1 cellular context compared by ENCODE assay signal in the genomic region with DNA sequence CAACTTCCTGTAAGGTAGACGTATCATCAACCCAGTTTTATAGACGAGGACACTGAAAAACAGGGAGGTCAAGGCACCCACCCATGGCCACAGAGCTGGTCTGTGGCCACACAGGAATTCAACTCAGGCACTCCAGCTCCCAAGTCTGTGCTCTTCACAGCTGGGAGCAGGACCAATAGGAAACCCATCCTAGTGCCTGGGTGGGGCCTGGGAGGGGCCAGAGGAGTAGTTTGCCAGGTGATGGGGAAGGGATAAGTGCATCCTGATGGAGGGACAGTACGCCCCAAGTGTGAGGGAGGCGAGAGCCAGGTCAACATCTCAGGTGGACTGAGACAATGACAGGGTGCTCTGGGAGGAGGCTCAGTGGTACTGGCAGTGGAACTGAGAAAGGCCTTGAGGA.
TF ChIP-seq lines count a peak whose summit lies in the region.

No MANE protein-coding gene starts in this region.

TF ChIP-seq in HepG2, 621 proteins besides CTCF, POLR2A, EP300 and RAD21:
- TF ChIP-seq GZF1 (CRISPR knock-in tag; IDR thresholded peaks at IDR 0.05) (no peak), ZNF768 (CRISPR knock-in tag; IDR thresholded peaks at IDR 0.05) (peak; percentile 47; the same call in 1 of the 2 replicates)
